In the genomic region with DNA sequence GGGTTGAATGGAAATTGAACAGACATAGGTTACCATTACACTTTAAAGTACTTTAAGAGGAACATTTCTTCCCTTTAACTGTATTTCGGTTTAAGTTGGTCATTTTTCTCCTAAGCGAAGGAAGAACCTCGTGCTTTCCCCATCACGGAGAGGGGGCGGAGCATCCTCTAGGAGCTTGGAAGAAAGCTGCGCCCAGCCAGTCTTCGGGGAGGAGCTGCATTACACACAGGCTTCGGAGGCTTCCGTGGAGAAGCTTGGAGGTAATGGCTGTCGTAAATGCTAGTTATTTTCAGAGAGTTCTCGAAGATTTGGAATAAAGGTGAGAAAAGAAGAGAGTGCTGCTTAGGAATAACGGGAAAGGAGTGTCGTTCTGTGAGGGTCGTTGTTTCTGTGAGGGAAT, we compare ENCODE assay signal across 11 cellular contexts. TPM values are rescaled to one million over a fixed set of nuclear protein-coding genes. Genes with fewer than 3 reads are reported as not detected.
DNase-seq lines count a peak whose midpoint lies in the region; ATAC-seq, FAIRE-seq and TF ChIP-seq lines count a peak whose summit lies in the region.
"Had no signal": no experiment of that assay in that cellular context is flagged by ENCODE, and none has a peak within 500 bp of the region (broad histone marks: within the 10 kb centered on the region; RNA-seq: fewer than 3 reads in every experiment).

TSS of gene PWWP3B (plus strand) at position 199 of the 400 bp plus-strand sequence. CDS start 37,128 bp downstream, outside the sequence.

- no peak for TF ChIP-seq POLR2A in esophagus muscularis mucosa (IDR thresholded peaks at IDR 0.05; ENCODE audit: low read depth)

- dilution Hi-C loops in keratinocyte (cut with MboI; ENCODE audit: extremely low pct_ligation_motif_present, low sequenced_read_pairs): no loop called here

- ATAC-seq in HG02759 (IDR thresholded peaks at IDR 0.05; ENCODE audit: unreplicated experiment): no peak

- H3K4me2 ChIP-seq in keratinocyte (ENCODE audit: control insufficient read depth, extremely low read depth, insufficient read depth, low read depth, low read length): peak within 1 kb of the TSS; percentile 24
- H3K4me2 ChIP-seq: KMS-11 had no signal

- no peak within 1 kb of the TSS for H3K27ac ChIP-seq in HUES64 (ENCODE audit: low read depth, low read length)
- no peak within 1 kb of the TSS for H3K27ac ChIP-seq in brain microvascular endothelial cell
- no peak within 1 kb of the TSS for H3K27ac ChIP-seq in keratinocyte (ENCODE audit: control insufficient read depth, insufficient read depth, low read length)
- H3K27ac ChIP-seq in small intestine (ENCODE audit: low read depth in 1 of 2, low read length in 1 of 2): no peak within 1 kb of the TSS
- H3K27ac ChIP-seq in esophagus muscularis mucosa (replicated peaks in 1 of 4): no peak within 1 kb of the TSS
- H3K27ac ChIP-seq: KMS-11 had no signal

- H3K27me3 ChIP-seq in HUES64 (ENCODE audit: insufficient read depth, low read length) (no peaks in the 10 kb centered on the region; the same call in none of the 2 replicates), brain microvascular endothelial cell (replicated peaks) (no peaks in the 10 kb centered on the region), keratinocyte (ENCODE audit: control insufficient read depth, extremely low read depth, insufficient read depth, low read length) (no peaks in the 10 kb centered on the region), small intestine (ENCODE audit: control insufficient read depth in 2 of 2, insufficient read depth in 2 of 2, low read length in 2 of 2) (no peaks in the 10 kb centered on the region), esophagus muscularis mucosa (peaks cover 0 to 7% (median 0%) of the 10 kb centered on the region in 4 donors)

- H3K79me2 ChIP-seq in keratinocyte (ENCODE audit: control insufficient read depth, insufficient read depth, low read length): no peaks in the 10 kb centered on the region

- H2AFZ ChIP-seq in keratinocyte (ENCODE audit: control insufficient read depth, low read length): peak within 1 kb of the TSS; percentile 61

- H3K4me1 ChIP-seq in HUES64 (ENCODE audit: insufficient read depth, low read length) (no peaks in the 10 kb centered on the region), keratinocyte (ENCODE audit: control insufficient read depth, extremely low read depth, insufficient read depth, low read length) (no peaks in the 10 kb centered on the region), small intestine (ENCODE audit: control insufficient read depth in 2 of 2, insufficient read depth in 1 of 2, low read depth in 1 of 2, low read length in 1 of 2) (no peaks in the 10 kb centered on the region), esophagus muscularis mucosa (no peaks in the 10 kb centered on the region)

- H4K20me1 ChIP-seq in keratinocyte (ENCODE audit: control insufficient read depth, extremely low read depth, insufficient read depth, low read length): no peaks in the 10 kb centered on the region

- peak; percentile 23 for FAIRE-seq in keratinocyte (lab: Jason Lieb, UNC)
- no peak for FAIRE-seq in small intestine (lab: Jason Lieb, UNC)

- peak within 1 kb of the TSS; percentile 47; the same call in 1 of the 2 replicates for H3K9ac ChIP-seq in HUES64 (ENCODE audit: low read depth, low read length)
- H3K9ac ChIP-seq in keratinocyte (ENCODE audit: control insufficient read depth, extremely low read depth, insufficient read depth, low read length): no peak within 1 kb of the TSS
- H3K9ac ChIP-seq: KMS-11 had no signal

- TF ChIP-seq CTCF in brain microvascular endothelial cell (IDR thresholded peaks at IDR 0.05; ENCODE audit: low read depth, low read length, missing control alignments): no peak
- no peak for TF ChIP-seq CTCF in keratinocyte (optimal IDR thresholded peaks at IDR 0.05 in 1 of 3, IDR thresholded peaks at IDR 0.05 in 1 of 3, conservative IDR thresholded peaks at IDR 0.05 in 1 of 3; ENCODE audit: extremely low read depth in 1 of 3, insufficient read depth in 2 of 3, low read length in 3 of 3)
- TF ChIP-seq CTCF in esophagus muscularis mucosa (IDR thresholded peaks at IDR 0.05): no peak

- H3K4me3 ChIP-seq in HUES64 (ENCODE audit: low read length): peak within 1 kb of the TSS; percentile 51
- H3K4me3 ChIP-seq in brain microvascular endothelial cell (ENCODE audit: low read depth, low read length): peak within 1 kb of the TSS; percentile 16
- H3K4me3 ChIP-seq in keratinocyte (ENCODE audit: control insufficient read depth in 2 of 3, extremely low read depth in 1 of 3, insufficient read depth in 2 of 3, low read depth in 1 of 3, low read length in 3 of 3): no peak within 1 kb of the TSS
- no peak within 1 kb of the TSS for H3K4me3 ChIP-seq in small intestine (ENCODE audit: low read depth in 1 of 2, low read length in 2 of 2)
- no peak within 1 kb of the TSS for H3K4me3 ChIP-seq in esophagus muscularis mucosa

- intact Hi-C loops in esophagus muscularis mucosa (cut with DNase I): no loop called here

- 87% methylated on average over 14 of the region's 14 CpGs for WGBS in HUES64
- 9 to 31% (median 10%) methylated on average over 14 of the region's 14 CpGs for WGBS in small intestine, 3 donors
- 27% methylated on average over 14 of the region's 14 CpGs for WGBS in esophagus muscularis mucosa

- H3K9me3 ChIP-seq in HUES64 (ENCODE audit: insufficient read depth, low read depth, low read length) (no peaks in the 10 kb centered on the region), keratinocyte (ENCODE audit: control insufficient read depth, low read depth, low read length) (no peaks in the 10 kb centered on the region), small intestine (ENCODE audit: control insufficient read depth, low read depth) (no peaks in the 10 kb centered on the region), esophagus muscularis mucosa (no peaks in the 10 kb centered on the region)

- DNase-seq in brain microvascular endothelial cell (peak; percentile 43), keratinocyte (ENCODE audit: low read depth, low spot score) (no peak), small intestine (peak; percentile 27), activated gamma-delta T cell (lab: John Stamatoyannopoulos, UW) (no peak), RKO (ENCODE audit: low spot score) (no peak), esophagus muscularis mucosa (ENCODE audit: extremely low spot score) (no peak)
- DNase-seq: activated naive CD4-positive, alpha-beta T cell treated with Interleukin-2 at 50 U/mL for 16 hours; immature natural killer cell had no signal

- no peaks in the 10 kb centered on the region for H3K9me1 ChIP-seq in keratinocyte (ENCODE audit: control insufficient read depth, extremely low read depth, insufficient read depth, low read length)

- no peak for TF ChIP-seq EP300 in esophagus muscularis mucosa (IDR thresholded peaks at IDR 0.05)

- no peaks in the 10 kb centered on the region for H3K36me3 ChIP-seq in HUES64 (ENCODE audit: insufficient read depth, low read length)
- H3K36me3 ChIP-seq in brain microvascular endothelial cell (replicated peaks): no peaks in the 10 kb centered on the region
- H3K36me3 ChIP-seq in keratinocyte (ENCODE audit: control insufficient read depth in 2 of 2, extremely low read depth in 1 of 2, insufficient read depth in 2 of 2, low read length in 2 of 2): no peaks in the 10 kb centered on the region
- H3K36me3 ChIP-seq in small intestine (ENCODE audit: control insufficient read depth in 2 of 2, insufficient read depth in 2 of 2, low read length in 2 of 2): no peaks in the 10 kb centered on the region
- H3K36me3 ChIP-seq in esophagus muscularis mucosa: no peaks in the 10 kb centered on the region

- in situ Hi-C loops in brain microvascular endothelial cell (cut with HindIII; ENCODE audit: low pct_ligation_motif_present, low sequenced_read_pairs): no loop called here

RNA-seq across cellular contexts. Expression of gene PWWP3B, which starts in this region (rescaled TPM):
- polyA plus RNA-seq in HUES64 (2013, experiment 1 of 2): 1.4 TPM
- 2.3 TPM for polyA plus RNA-seq in HUES64 (2013, experiment 2 of 2)
- polyA plus RNA-seq in keratinocyte (0.11 to 0.28 TPM (median 0.16 TPM) in 3 replicates), small intestine (under 1 TPM in 1 of 3 donors, not detected in 2; 0.10 TPM)
- polyA plus RNA-seq in keratinocyte (2011; ENCODE audit: low read depth): 0.09 TPM
- polyA plus RNA-seq in keratinocyte (2011; cell fraction: cytosol; rRNA removed): 0.10 and 0.28 TPM in 2 replicates
- 0.31 and 0.39 TPM in 2 replicates for polyA plus RNA-seq in keratinocyte (2011; cell fraction: nucleus; rRNA removed)
- 0.14 TPM in 1 of 2 replicates, not detected in the other for polyA plus RNA-seq in keratinocyte (2012; ENCODE audit: low replicate concordance)
- 0.42 to 0.49 TPM in 2 of 3 replicates, not detected in the other for polyA minus RNA-seq in keratinocyte
- polyA minus RNA-seq in keratinocyte (2011; cell fraction: cytosol; rRNA and poly(A)+ RNA removed): not detected
- 0.16 and 0.42 TPM in 2 replicates for polyA minus RNA-seq in keratinocyte (2011; cell fraction: nucleus; rRNA and poly(A)+ RNA removed)
- under 1 TPM in 3 of 4 donors, not detected in 1; 0.13 to 0.33 (median 0.23) TPM for total RNA-seq in esophagus muscularis mucosa
- polyA plus RNA-seq: immature natural killer cell had no signal

Comparison
In these comparisons a context has a peak if more than half of its experiments do, and no peak if none do; other contexts are left out.
1. Peak in DNase-seq in small intestine; RNA of the gene not detected or under 1 TPM.
2. H3K4me3 ChIP-seq: peak in HUES64 (single experiment) and brain microvascular endothelial cell (single experiment); none in keratinocyte (0 of 3), small intestine (0 of 2) and esophagus muscularis mucosa (0 of 4).